ENCODE assay signal across 1 cellular context in the genomic region with DNA sequence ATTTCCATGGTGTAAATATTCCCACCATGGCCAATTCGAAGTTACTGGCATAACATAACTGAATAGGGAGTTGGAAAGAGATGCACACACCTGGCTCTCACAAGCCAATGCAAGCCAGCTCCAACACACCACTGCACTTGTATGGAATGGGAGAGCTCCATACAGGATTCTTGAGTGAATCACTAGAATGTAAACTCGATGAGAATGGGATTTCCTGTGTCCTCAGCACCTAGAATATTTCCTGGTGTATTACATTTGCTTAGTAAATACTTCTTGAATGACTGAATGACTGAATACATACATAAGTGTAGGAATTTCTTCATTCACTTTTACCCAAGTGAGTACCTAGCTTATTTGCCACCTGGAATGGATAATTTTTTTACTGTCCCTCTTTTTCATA.
TF ChIP-seq lines count a peak whose summit lies in the region.

No MANE protein-coding gene starts in this region.

TF ChIP-seq in IMR-90, 13 proteins besides CTCF, POLR2A, EP300 and RAD21:
- TF ChIP-seq, protein P1, sequence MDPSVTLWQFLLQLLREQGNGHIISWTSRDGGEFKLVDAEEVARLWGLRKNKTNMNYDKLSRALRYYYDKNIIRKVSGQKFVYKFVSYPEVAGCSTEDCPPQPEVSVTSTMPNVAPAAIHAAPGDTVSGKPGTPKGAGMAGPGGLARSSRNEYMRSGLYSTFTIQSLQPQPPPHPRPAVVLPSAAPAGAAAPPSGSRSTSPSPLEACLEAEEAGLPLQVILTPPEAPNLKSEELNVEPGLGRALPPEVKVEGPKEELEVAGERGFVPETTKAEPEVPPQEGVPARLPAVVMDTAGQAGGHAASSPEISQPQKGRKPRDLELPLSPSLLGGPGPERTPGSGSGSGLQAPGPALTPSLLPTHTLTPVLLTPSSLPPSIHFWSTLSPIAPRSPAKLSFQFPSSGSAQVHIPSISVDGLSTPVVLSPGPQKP (IDR thresholded peaks at IDR 0.05; ENCODE audit: borderline replicate concordance, low read depth, low read length) = no peak
- TF ChIP-seq SMC3 (IDR thresholded peaks at IDR 0.05; ENCODE audit: low read depth, low read length) (no peak), MAFK (IDR thresholded peaks at IDR 0.05; ENCODE audit: low read depth, low read length) (no peak)
TF ChIP-seq in IMR-90: peak in this region for 0.
